In genomic region chr12:645563-646071, GRCh38 we compare ENCODE assay signal across 9 cellular contexts. TPM values are rescaled to one million over a fixed set of nuclear protein-coding genes. Genes with fewer than 3 reads are reported as not detected.
DNase-seq lines count a peak whose midpoint lies in the region; ATAC-seq and TF ChIP-seq lines count a peak whose summit lies in the region.
"Had no signal": no experiment of that assay in that cellular context is flagged by ENCODE, and none has a peak within 500 bp of the region (broad histone marks: within the 10 kb centered on the region; RNA-seq: fewer than 3 reads in every experiment).

No MANE protein-coding gene starts in this region.

- TF ChIP-seq CTCF in lower lobe of right lung (IDR thresholded peaks at IDR 0.05) (no peak), suprapubic skin (IDR thresholded peaks at IDR 0.05) (no peak)

- no peaks in the 10 kb centered on the region for H3K36me3 ChIP-seq in lower lobe of right lung
- H3K36me3 ChIP-seq in suprapubic skin: no peaks in the 10 kb centered on the region

- peak overlapping the region; percentile 99 for H3K27ac ChIP-seq in lower lobe of right lung
- peak overlapping the region; percentile 97 for H3K27ac ChIP-seq in suprapubic skin

- H3K36me3 Mint-ChIP-seq in activated naive CD4-positive, alpha-beta T cell treated with anti-CD3 and anti-CD28 coated beads for 36 hours (ENCODE audit: low read depth): no peaks in the 10 kb centered on the region

- H3K9me3 Mint-ChIP-seq in activated naive CD4-positive, alpha-beta T cell treated with anti-CD3 and anti-CD28 coated beads for 36 hours: no peaks in the 10 kb centered on the region

- H3K4me1 Mint-ChIP-seq in activated naive CD4-positive, alpha-beta T cell treated with anti-CD3 and anti-CD28 coated beads for 36 hours (ENCODE audit: low read depth): peaks cover 34% of the 10 kb centered on the region

- H3K9me3 ChIP-seq in lower lobe of right lung (no peaks in the 10 kb centered on the region), suprapubic skin (no peaks in the 10 kb centered on the region)

- H3K4me3 Mint-ChIP-seq in activated naive CD4-positive, alpha-beta T cell treated with anti-CD3 and anti-CD28 coated beads for 36 hours: no peak overlapping the region

- WGBS in suprapubic skin: 15% methylated on average over 8 of the region's 8 CpGs

- peak overlapping the region; percentile 69 for H3K4me3 ChIP-seq in lower lobe of right lung
- H3K4me3 ChIP-seq in suprapubic skin: no peak overlapping the region

- H3K27me3 Mint-ChIP-seq in activated naive CD4-positive, alpha-beta T cell treated with anti-CD3 and anti-CD28 coated beads for 36 hours (ENCODE audit: low read depth): no peaks in the 10 kb centered on the region

- no peak for TF ChIP-seq POLR2A in suprapubic skin (IDR thresholded peaks at IDR 0.05)

- H3K27ac Mint-ChIP-seq in activated naive CD4-positive, alpha-beta T cell treated with anti-CD3 and anti-CD28 coated beads for 36 hours: no peak overlapping the region

- DNase-seq in LHCN-M2 (ENCODE audit: low read depth): peak; percentile 81
- DNase-seq in cerebellar nuclear complex (lab: John Stamatoyannopoulos, UW): peak; percentile 78 to 79
- DNase-seq in lower lobe of right lung: no peak
- DNase-seq in suprapubic skin (ENCODE audit: low spot score in 2 of 2): peak in 1 of 2 donors; percentile 74
- no peak for DNase-seq in NCI-H2029 (lab: John Stamatoyannopoulos, UW)
- DNase-seq in activated naive CD4-positive, alpha-beta T cell treated with anti-CD3 and anti-CD28 coated beads for 36 hours: no peak
- no peak for DNase-seq in germinal center (ENCODE audit: low spot score)
- no peak for DNase-seq in activated CD8-positive, alpha-beta memory T cell treated with anti-CD3 and anti-CD28 coated beads, Interleukin-2, amount 50 U/mL, for 48 hours

- peaks cover 52% of the 10 kb centered on the region for H3K4me1 ChIP-seq in lower lobe of right lung
- peaks cover 65% of the 10 kb centered on the region for H3K4me1 ChIP-seq in suprapubic skin

- H3K27me3 ChIP-seq in lower lobe of right lung (ENCODE audit: low read depth): no peaks in the 10 kb centered on the region
- no peaks in the 10 kb centered on the region for H3K27me3 ChIP-seq in suprapubic skin

- CTCF ChIA-PET in activated naive CD4-positive, alpha-beta T cell treated with anti-CD3 and anti-CD28 coated beads for 36 hours (lab: Charles Lee): no interaction called here

- intact Hi-C loops in lower lobe of right lung (cut with DNase I): loop anchor here (10.0 kb wide), 1 partner anchor 99 kb away; no protein-coding TSS in a partner anchor
- intact Hi-C loops in activated naive CD4-positive, alpha-beta T cell treated with anti-CD3 and anti-CD28 coated beads for 36 hours (cut with micrococcal nuclease): no loop called here

- ATAC-seq in lower lobe of right lung: no peak

- no peak for TF ChIP-seq EP300 in suprapubic skin (IDR thresholded peaks at IDR 0.05)

RNA-seq across cellular contexts. Expression of gene NINJ2, which starts 17.6 kb away (rescaled TPM):
- total RNA-seq in LHCN-M2 (2014; rRNA removed): not detected in 2 replicates
- 0.23 TPM for polyA plus RNA-seq in LHCN-M2 (2012)
- 18.1 TPM for total RNA-seq in lower lobe of right lung
- total RNA-seq in suprapubic skin: 10 to 100 TPM in 2 of 4 donors, 1 to 10 TPM in 2; 7.6 to 20.9 (median 12.6) TPM
- total RNA-seq in activated naive CD4-positive, alpha-beta T cell treated with anti-CD3 and anti-CD28 coated beads for 36 hours: 1 to 10 TPM; 1.8 to 2.5 TPM
- polyA plus RNA-seq: neural cell had no signal

Comparison
In these comparisons a context has a peak if more than half of its experiments do, and no peak if none do; other contexts are left out.
1. DNase-seq: peak in LHCN-M2 (single experiment) and cerebellar nuclear complex (2 of 2); none in lower lobe of right lung (single experiment), NCI-H2029 (single experiment), activated naive CD4-positive, alpha-beta T cell treated with anti-CD3 and anti-CD28 coated beads for 36 hours (single experiment), germinal center (single experiment) and activated CD8-positive, alpha-beta memory T cell treated with anti-CD3 and anti-CD28 coated beads, Interleukin-2, amount 50 U/mL, for 48 hours (single experiment).